ENCODE assay signal across 23 cellular contexts in the genomic region with DNA sequence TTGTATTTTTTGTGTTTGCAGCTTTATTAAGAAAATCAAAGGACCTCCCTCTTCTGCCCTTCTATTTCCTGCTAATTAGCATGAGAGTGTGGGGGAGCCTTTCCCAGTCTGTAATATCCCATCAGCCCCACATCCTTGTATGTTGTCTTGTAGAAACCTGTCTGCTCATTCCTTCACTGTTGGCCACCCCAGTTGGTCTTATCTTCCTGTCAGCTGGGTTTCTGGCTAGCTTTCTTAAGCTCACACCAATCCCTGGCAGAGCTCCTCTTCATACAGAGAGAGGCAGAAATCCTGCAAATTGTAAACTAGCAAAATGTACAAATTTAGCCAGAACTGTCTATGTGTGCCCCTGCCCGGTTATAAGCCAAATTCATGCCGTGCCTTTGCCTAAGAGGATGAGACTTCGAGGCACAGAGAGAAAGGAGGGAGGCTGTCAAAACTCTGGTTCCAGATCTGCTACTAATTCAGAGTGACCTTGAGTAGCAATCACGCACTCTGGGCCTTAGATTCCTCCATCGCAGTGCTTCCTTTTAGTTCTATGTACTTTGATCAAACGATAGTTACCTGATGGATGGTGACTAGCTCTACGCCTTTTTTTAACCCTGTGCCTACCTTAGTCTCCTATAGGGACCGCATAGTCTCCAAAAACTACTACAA.
A peak's percentile ranks its signal among the peaks of the same experiment; 100 is the strongest.
DNase-seq lines count a peak whose midpoint lies in the region; ATAC-seq and TF ChIP-seq lines count a peak whose summit lies in the region.
"Had no signal": no experiment of that assay in that cellular context is flagged by ENCODE, and none has a peak within 500 bp of the region (broad histone marks: within the 10 kb centered on the region; RNA-seq: fewer than 3 reads in every experiment).

No MANE protein-coding gene starts in this region.

- intact Hi-C loops in Caco-2 (cut with micrococcal nuclease; ENCODE audit: unreplicated experiment) = no loop called here
- intact Hi-C loops in ascending aorta (cut with DNase I) = no loop called here
- intact Hi-C loops in left cardiac atrium (cut with DNase I) = no loop called here

- H3K4me3 Mint-ChIP-seq in Caco-2 (ENCODE audit: unreplicated experiment) (peak overlapping the region; percentile 30), nephron progenitor cell (no peak overlapping the region)
- H3K4me3 Mint-ChIP-seq: activated CD4-positive, alpha-beta memory T cell treated with anti-CD3 and anti-CD28 coated beads for 36 hours; activated naive CD8-positive, alpha-beta T cell treated with anti-CD3 and anti-CD28 coated beads, Interleukin-2, amount 10 ng/mL, durations not matched to agents 7 days and 5 days had no signal

- H3K4me1 Mint-ChIP-seq in Caco-2 (ENCODE audit: low read depth, unreplicated experiment) = peaks cover 54% of the 10 kb centered on the region
- peaks cover 31% of the 10 kb centered on the region for H3K4me1 Mint-ChIP-seq in nephron progenitor cell
- H3K4me1 Mint-ChIP-seq: activated naive CD8-positive, alpha-beta T cell treated with anti-CD3 and anti-CD28 coated beads, Interleukin-2, amount 10 ng/mL, durations not matched to agents 7 days and 5 days had no signal

- H3K36me3 Mint-ChIP-seq in Caco-2 (ENCODE audit: insufficient read depth, unreplicated experiment) = peaks cover 17% of the 10 kb centered on the region
- peaks cover 4% of the 10 kb centered on the region for H3K36me3 Mint-ChIP-seq in nephron progenitor cell (ENCODE audit: low read depth)
- H3K36me3 Mint-ChIP-seq: activated CD4-positive, alpha-beta memory T cell treated with anti-CD3 and anti-CD28 coated beads for 36 hours; activated naive CD8-positive, alpha-beta T cell treated with anti-CD3 and anti-CD28 coated beads, Interleukin-2, amount 10 ng/mL, durations not matched to agents 7 days and 5 days had no signal

- no peaks in the 10 kb centered on the region for H3K9me3 ChIP-seq in Caco-2
- no peaks in the 10 kb centered on the region for H3K9me3 ChIP-seq in ascending aorta
- H3K9me3 ChIP-seq: BLaER1, mucosa of descending colon had no signal

- H3K9me3 Mint-ChIP-seq in Caco-2 (ENCODE audit: unreplicated experiment) = no peaks in the 10 kb centered on the region
- no peaks in the 10 kb centered on the region for H3K9me3 Mint-ChIP-seq in nephron progenitor cell
- H3K9me3 Mint-ChIP-seq: activated CD4-positive, alpha-beta memory T cell treated with anti-CD3 and anti-CD28 coated beads for 36 hours; activated naive CD8-positive, alpha-beta T cell treated with anti-CD3 and anti-CD28 coated beads, Interleukin-2, amount 10 ng/mL, durations not matched to agents 7 days and 5 days; type B pancreatic cell had no signal

- H3K4me1 ChIP-seq in Caco-2 = peaks cover 31% of the 10 kb centered on the region
- peaks cover 25 to 33% of the 10 kb centered on the region in 2 donors for H3K4me1 ChIP-seq in ascending aorta
- H3K4me1 ChIP-seq: BLaER1 had no signal

- DNase-seq in Caco-2 (no peak), ascending aorta (ENCODE audit: low spot score in 2 of 2) (no peak), left cardiac atrium (no peak), nephron progenitor cell (no peak), NCI-H1105 (lab: John Stamatoyannopoulos, UW) (no peak)
- DNase-seq in stimulated activated CD4-positive, alpha-beta T cell treated with anti-CD3 and anti-CD28 coated beads, Interleukin-2, amount 100 ng/mL, for 48 hours = no peak
- DNase-seq: ACHN; activated CD4-positive, alpha-beta memory T cell treated with anti-CD3 and anti-CD28 coated beads for 36 hours; activated CD4-positive, CD25-positive, alpha-beta regulatory T cell; activated naive CD8-positive, alpha-beta T cell treated with anti-CD3 and anti-CD28 coated beads, Interleukin-2, amount 10 ng/mL, durations not matched to agents 7 days and 5 days; brain microvascular endothelial cell; COR-L47; dermis blood vessel endothelial cell; glutamatergic neuron; mucosa of descending colon; MV-4-11; NCI-H1694 treated with DMSO at 0.1 percent for 48 hours; T-helper 9 cell had no signal

- peak overlapping the region; percentile 7 to 40 for H3K27ac ChIP-seq in ascending aorta
- H3K27ac ChIP-seq: BLaER1, brain microvascular endothelial cell, RWPE1 had no signal

- H3K36me3 ChIP-seq in Caco-2 (ENCODE audit: control insufficient read depth, insufficient read depth, low read length) = no peaks in the 10 kb centered on the region
- peaks cover 22 to 28% of the 10 kb centered on the region in 2 donors for H3K36me3 ChIP-seq in ascending aorta
- H3K36me3 ChIP-seq: BLaER1, brain microvascular endothelial cell had no signal

- POLR2A ChIA-PET in Caco-2 (lab: Charles Lee) = no interaction called here

- TF ChIP-seq CTCF in Caco-2 (IDR thresholded peaks at IDR 0.05; ENCODE audit: insufficient read depth in 1 of 2, low read depth in 1 of 2, low read length in 1 of 2, severe bottlenecking in 1 of 2, unreplicated experiment in 1 of 2) (no peak), ascending aorta (IDR thresholded peaks at IDR 0.05) (no peak), nephron progenitor cell (IDR thresholded peaks at IDR 0.05) (no peak)

- H3K27me3 Mint-ChIP-seq in Caco-2 (ENCODE audit: insufficient read depth, unreplicated experiment) (no peaks in the 10 kb centered on the region), nephron progenitor cell (ENCODE audit: low read depth, poor library complexity) (peaks cover 3% of the 10 kb centered on the region)
- H3K27me3 Mint-ChIP-seq: type B pancreatic cell had no signal

- H3K4me3 ChIP-seq in Caco-2 (ENCODE audit: low read depth, low read length) (no peak overlapping the region), ascending aorta (no peak overlapping the region)
- H3K4me3 ChIP-seq: BLaER1, mucosa of descending colon had no signal

- H3K27ac Mint-ChIP-seq in Caco-2 (ENCODE audit: unreplicated experiment) (peak overlapping the region; percentile 31), nephron progenitor cell (peak overlapping the region; percentile 16)
- H3K27ac Mint-ChIP-seq: activated CD4-positive, alpha-beta memory T cell treated with anti-CD3 and anti-CD28 coated beads for 36 hours; activated naive CD8-positive, alpha-beta T cell treated with anti-CD3 and anti-CD28 coated beads, Interleukin-2, amount 10 ng/mL, durations not matched to agents 7 days and 5 days; type B pancreatic cell had no signal

- no peaks in the 10 kb centered on the region for H3K27me3 ChIP-seq in Caco-2 (replicated peaks; ENCODE audit: control insufficient read depth, insufficient read depth, low read length)
- H3K27me3 ChIP-seq in ascending aorta = no peaks in the 10 kb centered on the region
- H3K27me3 ChIP-seq: BLaER1, brain microvascular endothelial cell had no signal

- ATAC-seq in left cardiac atrium (peak; percentile 78 to 79), HG03521 (IDR thresholded peaks at IDR 0.05; ENCODE audit: unreplicated experiment) (no peak), GM18858 (IDR thresholded peaks at IDR 0.05; ENCODE audit: unreplicated experiment) (no peak)
- ATAC-seq: mucosa of descending colon had no signal

- CTCF ChIA-PET in Caco-2 (lab: Charles Lee) = interaction anchor here (1.3 to 2.4 kb wide), 3 partner anchors 10 to 40 kb away, joined by 7 to 8 read pairs (median 7); no protein-coding TSS in a partner anchor

- BruUV-seq in Caco-2 (replicated peaks; lab: Mats Ljungman, UMichigan) = no TSS peak

Comparison
In these comparisons a context has a peak if more than half of its experiments do, and no peak if none do; other contexts are left out.
1. ATAC-seq: peak in left cardiac atrium (2 of 2); none in HG03521 (single experiment) and GM18858 (single experiment).